Comparison of ENCODE assay signal across 8 cellular contexts in the genomic region with DNA sequence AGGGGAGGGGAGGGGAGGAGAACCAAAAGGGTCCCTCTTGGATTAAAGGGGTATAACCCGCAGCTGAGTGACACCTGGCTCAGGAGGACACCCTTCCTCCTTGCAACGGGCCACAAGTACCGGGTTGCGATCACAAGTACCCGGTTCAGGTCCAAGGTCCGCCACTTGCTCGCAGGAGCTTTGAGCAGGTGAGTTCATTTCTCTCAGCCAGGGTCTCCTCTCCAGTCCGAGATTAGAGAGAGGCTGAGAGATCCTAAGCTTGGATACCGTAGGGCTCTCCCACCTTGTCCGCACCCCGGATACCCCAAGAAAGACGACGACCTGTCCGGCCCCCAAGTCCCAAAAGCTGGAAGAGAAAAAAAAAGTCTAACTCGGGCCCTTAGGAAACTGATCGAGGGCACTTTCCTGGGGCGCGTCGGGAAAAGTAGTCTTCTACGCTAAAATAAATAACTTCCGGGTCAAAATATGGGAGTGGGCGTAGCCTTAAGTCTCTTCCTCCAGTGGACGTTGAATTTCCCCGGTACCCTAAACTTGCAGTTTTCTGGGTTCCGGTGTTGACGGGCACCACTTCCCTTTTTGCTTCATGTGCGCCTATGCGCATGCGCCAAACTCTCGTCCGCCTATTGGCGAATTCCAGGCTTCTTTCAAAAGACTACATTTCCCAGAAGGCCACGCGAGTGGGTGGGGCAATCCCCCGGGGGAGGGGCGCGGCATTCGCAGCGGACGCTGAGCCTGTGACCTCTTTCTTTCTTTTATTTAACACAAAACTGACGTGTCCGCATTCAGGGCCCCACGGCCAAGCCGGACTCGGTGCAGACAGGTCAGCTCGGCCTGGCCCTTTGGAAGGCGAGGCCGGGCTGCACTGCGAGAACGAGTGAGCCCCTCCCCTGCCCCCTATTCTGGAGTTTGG. TPM values are rescaled to one million over a fixed set of nuclear protein-coding genes. Genes with fewer than 3 reads are reported as not detected.
A peak's percentile ranks its signal among the peaks of the same experiment; 100 is the strongest.
DNase-seq lines count a peak whose midpoint lies in the region; ATAC-seq, FAIRE-seq and TF ChIP-seq lines count a peak whose summit lies in the region.

No MANE protein-coding gene starts in this region.

- peaks cover 22% of the 10 kb centered on the region for H3K4me1 Mint-ChIP-seq in chondrocyte (ENCODE audit: low read depth)

- intact Hi-C loops in kidney (cut with DNase I) = no loop called here

- peak overlapping the region; percentile 91 to 95 for H3K9ac ChIP-seq in kidney (ENCODE audit: low read length in 2 of 2)

- H3K36me3 Mint-ChIP-seq in chondrocyte (ENCODE audit: low read depth) = peaks cover 2% of the 10 kb centered on the region

- DNase-seq in Ammon's horn (ENCODE audit: low spot score) = peak; percentile 99
- DNase-seq in NCI-H460 (ENCODE audit: extremely low read depth, low read depth) = peak; percentile 97
- peak; percentile 99 for DNase-seq in activated CD4-positive, alpha-beta T cell treated with anti-CD3 and anti-CD28 coated beads for 1 hour
- DNase-seq in chondrocyte (ENCODE audit: low spot score) = peak; percentile 99
- DNase-seq in kidney = peak; percentile 99
- DNase-seq in stimulated activated CD4-positive, alpha-beta T cell treated with anti-CD3 and anti-CD28 coated beads, Interleukin-15, amount 100 ng/mL, for 1 hour (ENCODE audit: low read depth in 1 of 2, low spot score in 1 of 2) = peak; percentile 97 to 98

- peak; percentile 81 for ATAC-seq in HG03432 (IDR thresholded peaks at IDR 0.05; ENCODE audit: unreplicated experiment)

- peak overlapping the region; percentile 85 to 88 for H3K4me3 ChIP-seq in kidney (ENCODE audit: low read length in 2 of 2)

- H3K4me3 Mint-ChIP-seq in chondrocyte (ENCODE audit: unreplicated experiment) = peak overlapping the region; percentile 96

- no peaks in the 10 kb centered on the region for H3K27me3 Mint-ChIP-seq in chondrocyte (ENCODE audit: low read depth)

- no peaks in the 10 kb centered on the region for H3K9me3 ChIP-seq in kidney (ENCODE audit: control insufficient read depth in 1 of 2, low read length in 2 of 2)

- H3K27ac ChIP-seq in kidney (ENCODE audit: low read depth in 2 of 2, low read length in 2 of 2) = peak overlapping the region; percentile 92 to 94

- peak overlapping the region; percentile 94 for H3K27ac Mint-ChIP-seq in chondrocyte (ENCODE audit: unreplicated experiment)

- no peaks in the 10 kb centered on the region for H3K36me3 ChIP-seq in kidney (ENCODE audit: control insufficient read depth in 1 of 2, insufficient read depth in 2 of 2, low read length in 2 of 2)

- peak; percentile 99 for FAIRE-seq in kidney (lab: Jason Lieb, UNC)

- no peaks in the 10 kb centered on the region for H3K9me3 Mint-ChIP-seq in chondrocyte (ENCODE audit: low read depth)

- TF ChIP-seq CTCF in chondrocyte (IDR thresholded peaks at IDR 0.05) = no peak
- no peak for TF ChIP-seq CTCF in kidney (IDR thresholded peaks at IDR 0.05; ENCODE audit: borderline replicate concordance, extremely low read depth, insufficient read depth)

- peaks cover 4 to 9% of the 10 kb centered on the region in 2 donors for H3K4me1 ChIP-seq in kidney (ENCODE audit: control insufficient read depth in 1 of 2, insufficient read depth in 1 of 2, low read depth in 1 of 2, low read length in 2 of 2)

- TF ChIP-seq POLR2A in GM19193 (IDR thresholded peaks at IDR 0.05; ENCODE audit: extremely low read depth, insufficient read depth, insufficient read length) = peak; percentile 79

RNA-seq across cellular contexts. Expression of a gene that starts 4.4 kb away (rescaled TPM):
- total RNA-seq in NCI-H460 (2014; rRNA removed; shearing (Covaris generic)) = not detected in 2 replicates
- polyA plus RNA-seq in NCI-H460 (2014; cell fraction: nucleus; rRNA removed) = not detected in 2 replicates
- total RNA-seq in chondrocyte = not detected in 3 replicates
- not detected for total RNA-seq in kidney
- polyA plus RNA-seq in kidney (ENCODE audit: insufficient read depth, low read depth, low replicate concordance) = not detected

RNA-seq across cellular contexts. Expression of a gene that starts 8.6 kb away (rescaled TPM):
- total RNA-seq in NCI-H460 (2014; rRNA removed; shearing (Covaris generic)) = 2.6 and 4.0 TPM in 2 replicates
- 5.5 and 12.4 TPM in 2 replicates for polyA plus RNA-seq in NCI-H460 (2014; cell fraction: nucleus; rRNA removed)
- total RNA-seq in chondrocyte (1.00 to 3.7 TPM (median 2.0 TPM) in 3 replicates), kidney (8.7 TPM)
- polyA plus RNA-seq in kidney (ENCODE audit: insufficient read depth, low read depth, low replicate concordance) = 32.0 TPM

RNA-seq across cellular contexts. Expression of a gene that starts 9.4 kb away (rescaled TPM):
- total RNA-seq in NCI-H460 (2014; rRNA removed; shearing (Covaris generic)) = 26.3 and 29.5 TPM in 2 replicates
- polyA plus RNA-seq in NCI-H460 (2014; cell fraction: nucleus; rRNA removed) = 21.2 and 35.0 TPM in 2 replicates
- total RNA-seq in chondrocyte = 41.8 to 48.8 TPM (median 42.5 TPM) in 3 replicates
- 28.3 TPM for total RNA-seq in kidney
- polyA plus RNA-seq in kidney (ENCODE audit: insufficient read depth, low read depth, low replicate concordance) = 23.3 TPM

RNA-seq across cellular contexts. Expression of a gene that starts 19.3 kb away (rescaled TPM):
- total RNA-seq in NCI-H460 (2014; rRNA removed; shearing (Covaris generic)) = not detected in 2 replicates
- polyA plus RNA-seq in NCI-H460 (2014; cell fraction: nucleus; rRNA removed) = 0.40 and 0.73 TPM in 2 replicates
- 0.82 to 0.95 TPM (median 0.92 TPM) in 3 replicates for total RNA-seq in chondrocyte
- 19.4 TPM for total RNA-seq in kidney
- 45.8 TPM for polyA plus RNA-seq in kidney (ENCODE audit: insufficient read depth, low read depth, low replicate concordance)

RNA-seq across cellular contexts. Expression of a gene that starts 36.4 kb away (rescaled TPM):
- 14.4 and 16.5 TPM in 2 replicates for total RNA-seq in NCI-H460 (2014; rRNA removed; shearing (Covaris generic))
- 8.9 and 18.9 TPM in 2 replicates for polyA plus RNA-seq in NCI-H460 (2014; cell fraction: nucleus; rRNA removed)
- total RNA-seq in chondrocyte = 81.4 to 103 TPM (median 88.2 TPM) in 3 replicates
- total RNA-seq in kidney = 92.3 TPM
- 51.4 TPM for polyA plus RNA-seq in kidney (ENCODE audit: insufficient read depth, low read depth, low replicate concordance)

Comparison
In these comparisons a context has a peak if more than half of its experiments do, and no peak if none do; other contexts are left out.
1. Peak in every context shown above with its lines: DNase-seq, ATAC-seq, H3K4me3 ChIP-seq and H3K27ac ChIP-seq.